ENCODE assay signal across 17 cellular contexts in genomic region chr11:107821199-107821926, GRCh38. TPM values are rescaled to one million over a fixed set of nuclear protein-coding genes. Genes with fewer than 3 reads are reported as not detected.
DNase-seq lines count a peak whose midpoint lies in the region; ATAC-seq and TF ChIP-seq lines count a peak whose summit lies in the region.
"Had no signal": no experiment of that assay in that cellular context is flagged by ENCODE, and none has a peak within 500 bp of the region (broad histone marks: within the 10 kb centered on the region; RNA-seq: fewer than 3 reads in every experiment).

No MANE protein-coding gene starts in this region.

- no peaks in the 10 kb centered on the region for H3K9me3 ChIP-seq in heart right ventricle

- DNase-seq in heart right ventricle (no peak), Right ventricle myocardium inferior (ENCODE audit: missing footprints) (no peak), astrocyte of the hippocampus (ENCODE audit: low read depth, low spot score) (peak; percentile 55), hepatic stellate cell (ENCODE audit: low spot score) (peak; percentile 14), type B pancreatic cell (ENCODE audit: extremely low spot score, unreplicated experiment) (no peak), SKM-1 (lab: John Stamatoyannopoulos, UW; ENCODE audit: unreplicated experiment) (no peak)
- DNase-seq in stimulated activated naive CD8-positive, alpha-beta T cell treated with anti-CD3 and anti-CD28 coated beads, Interleukin-15, Interleukin-2, amounts not matched to agents 100 U/mL and 50 U/mL, for 24 hours: no peak
- DNase-seq: activated naive CD8-positive, alpha-beta T cell treated with anti-CD3 and anti-CD28 coated beads for 36 hours; activated T-cell treated with anti-CD3 and anti-CD28 coated beads, Interleukin-2, amount 50 U/mL, for 1 hour; caudate nucleus; CD8-positive, alpha-beta memory T cell; effector memory CD8-positive, alpha-beta T cell; HCEC 1CT; NCI-H187; NCI-H524 had no signal

- no peaks in the 10 kb centered on the region for H3K9me3 Mint-ChIP-seq in type B pancreatic cell
- H3K9me3 Mint-ChIP-seq: CD8-positive, alpha-beta memory T cell; effector memory CD8-positive, alpha-beta T cell had no signal

- no peaks in the 10 kb centered on the region for H3K27me3 Mint-ChIP-seq in type B pancreatic cell
- H3K27me3 Mint-ChIP-seq: activated naive CD8-positive, alpha-beta T cell treated with anti-CD3 and anti-CD28 coated beads for 36 hours; CD8-positive, alpha-beta memory T cell; effector memory CD8-positive, alpha-beta T cell had no signal

- no peak overlapping the region for H3K4me3 ChIP-seq in heart right ventricle
- H3K4me3 ChIP-seq: lung had no signal

- H3K4me1 ChIP-seq in heart right ventricle: peaks cover 0 to 19% (median 7%) of the 10 kb centered on the region in 9 donors

- intact Hi-C loops in heart right ventricle (cut with DNase I) (no loop called here), Right ventricle myocardium inferior (cut with DNase I) (no loop called here)

- H3K36me3 ChIP-seq in heart right ventricle: no peaks in the 10 kb centered on the region

- H3K27ac ChIP-seq in heart right ventricle: peak overlapping the region in 6 of 10 donors; percentile 8 to 72 (median 63)

- no peak overlapping the region for H3K4me3 Mint-ChIP-seq in type B pancreatic cell
- H3K4me3 Mint-ChIP-seq: activated naive CD8-positive, alpha-beta T cell treated with anti-CD3 and anti-CD28 coated beads for 36 hours; CD8-positive, alpha-beta memory T cell; effector memory CD8-positive, alpha-beta T cell had no signal

- TF ChIP-seq CTCF in heart right ventricle (IDR thresholded peaks at IDR 0.05) (no peak), type B pancreatic cell (conservative IDR thresholded peaks at IDR 0.05) (no peak)

- H3K27ac Mint-ChIP-seq in type B pancreatic cell: peak overlapping the region; percentile 28
- H3K27ac Mint-ChIP-seq: activated naive CD8-positive, alpha-beta T cell treated with anti-CD3 and anti-CD28 coated beads for 36 hours; effector memory CD8-positive, alpha-beta T cell had no signal

- H3K36me3 Mint-ChIP-seq in type B pancreatic cell: no peaks in the 10 kb centered on the region

- peak in 6 of 8 donors; percentile 18 to 86 (median 70) for ATAC-seq in heart right ventricle
- no peak for ATAC-seq in Right ventricle myocardium inferior
- no peak for ATAC-seq in stimulated activated naive CD8-positive, alpha-beta T cell treated with anti-CD3 and anti-CD28 coated beads, Interleukin-15, Interleukin-2, amounts not matched to agents 100 U/mL and 50 U/mL, for 24 hours
- ATAC-seq in HG02642 (IDR thresholded peaks at IDR 0.05; ENCODE audit: poor library complexity, unreplicated experiment): no peak
- ATAC-seq: effector memory CD8-positive, alpha-beta T cell had no signal

- H3K4me1 Mint-ChIP-seq in type B pancreatic cell (ENCODE audit: unreplicated experiment): peaks cover 8% of the 10 kb centered on the region

- no peaks in the 10 kb centered on the region for H3K27me3 ChIP-seq in heart right ventricle

- 31 to 48% methylated on average over 3 of the region's 3 CpGs for WGBS in heart right ventricle, 2 donors

RNA-seq across cellular contexts. Expression of gene SLC35F2, which starts 37.2 kb away (rescaled TPM):
- total RNA-seq in heart right ventricle: 1 to 10 TPM in 2 of 10 donors, under 1 TPM in 8; 0.40 to 2.0 (median 0.86) TPM
- 1 to 10 TPM in 1 of 2 donors, under 1 TPM in 1; 0.88 to 1.8 TPM for polyA plus RNA-seq in heart right ventricle
- 0.46 TPM for total RNA-seq in Right ventricle myocardium inferior
- 9.5 and 22.0 TPM in 2 replicates for total RNA-seq in type B pancreatic cell (ENCODE audit: low replicate concordance)

Comparison
In these comparisons a context has a peak if more than half of its experiments do, and no peak if none do; other contexts are left out.
1. ATAC-seq: peak in heart right ventricle (6 of 8); none in Right ventricle myocardium inferior (single experiment), stimulated activated naive CD8-positive, alpha-beta T cell treated with anti-CD3 and anti-CD28 coated beads, Interleukin-15, Interleukin-2, amounts not matched to agents 100 U/mL and 50 U/mL, for 24 hours (single experiment) and HG02642 (single experiment).
2. DNase-seq: peak in astrocyte of the hippocampus (single experiment) and hepatic stellate cell (single experiment); none in heart right ventricle (0 of 2), Right ventricle myocardium inferior (single experiment), type B pancreatic cell (single experiment), stimulated activated naive CD8-positive, alpha-beta T cell treated with anti-CD3 and anti-CD28 coated beads, Interleukin-15, Interleukin-2, amounts not matched to agents 100 U/mL and 50 U/mL, for 24 hours (single experiment) and SKM-1 (single experiment).